Comparison of ENCODE assay signal across 8 cellular contexts in genomic region chr10:96395931-96396877, GRCh38. TPM values are rescaled to one million over a fixed set of nuclear protein-coding genes. Genes with fewer than 3 reads are reported as not detected.
DNase-seq lines count a peak whose midpoint lies in the region; ATAC-seq and TF ChIP-seq lines count a peak whose summit lies in the region.

No MANE protein-coding gene starts in this region.

- no peaks in the 10 kb centered on the region for H3K9me3 Mint-ChIP-seq in endothelial cell (ENCODE audit: unreplicated experiment)

- DNase-seq in NCI-H69 (lab: John Stamatoyannopoulos, UW) (peak; percentile 62), endothelial cell (ENCODE audit: low spot score) (peak; percentile 64), middle frontal gyrus (ENCODE audit: extremely low spot score, low spot score) (peak; percentile 68)
- peak; percentile 77 for DNase-seq in activated CD8-positive, alpha-beta memory T cell treated with anti-CD3 and anti-CD28 coated beads for 24 hours
- DNase-seq in stimulated activated CD8-positive, alpha-beta memory T cell treated with anti-CD3 and anti-CD28 coated beads, Interleukin-4, amount 100 ng/mL, for 4 hours (ENCODE audit: low read depth in 2 of 2, low spot score in 1 of 2), result peak; percentile 5 to 17

- peaks cover 18% of the 10 kb centered on the region for H3K4me1 Mint-ChIP-seq in endothelial cell (ENCODE audit: unreplicated experiment)

- peaks cover 0 to 16% (median 7%) of the 10 kb centered on the region in 10 experiments; a peak in 12 of 20 replicates for H3K4me1 ChIP-seq in BLaER1 treated with 17β-estradiol and CSF1 and Interleukin-3, amounts not matched to agents 10 nM and 100 nM

- H3K27ac ChIP-seq in BLaER1 treated with 17β-estradiol and CSF1 and Interleukin-3, amounts not matched to agents 10 nM and 100 nM, result no peak overlapping the region

- no peaks in the 10 kb centered on the region for H3K27me3 ChIP-seq in BLaER1 treated with 17β-estradiol and CSF1 and Interleukin-3, amounts not matched to agents 10 nM and 100 nM

- H3K27me3 Mint-ChIP-seq in endothelial cell (ENCODE audit: unreplicated experiment), result peaks cover 3% of the 10 kb centered on the region

- H3K4me3 Mint-ChIP-seq in endothelial cell (ENCODE audit: unreplicated experiment), result no peak overlapping the region

- H3K4me3 ChIP-seq in BLaER1 treated with 17β-estradiol and CSF1 and Interleukin-3, amounts not matched to agents 10 nM and 100 nM, result no peak overlapping the region

- H3K9ac ChIP-seq in BLaER1 treated with 17β-estradiol and CSF1 and Interleukin-3, amounts not matched to agents 10 nM and 100 nM, result peak overlapping the region in 1 of 11 experiments; percentile 21; a peak in 1 of 22 replicates

- H3K4me2 ChIP-seq in BLaER1 treated with 17β-estradiol and CSF1 and Interleukin-3, amounts not matched to agents 10 nM and 100 nM, result peak overlapping the region in 10 of 11 experiments; percentile 3 to 53 (median 31); a peak in 11 of 22 replicates

- no peaks in the 10 kb centered on the region for H3K9me3 ChIP-seq in BLaER1 treated with 17β-estradiol and CSF1 and Interleukin-3, amounts not matched to agents 10 nM and 100 nM (replicated peaks in 1 of 11)

- no peak overlapping the region for H3K27ac Mint-ChIP-seq in endothelial cell (ENCODE audit: unreplicated experiment)

- no peaks in the 10 kb centered on the region for H3K36me3 Mint-ChIP-seq in endothelial cell (ENCODE audit: low read depth, unreplicated experiment)

- H4K20me1 ChIP-seq in BLaER1 treated with 17β-estradiol and CSF1 and Interleukin-3, amounts not matched to agents 10 nM and 100 nM, result no peaks in the 10 kb centered on the region

- ATAC-seq in GM21367 (IDR thresholded peaks at IDR 0.05; ENCODE audit: unreplicated experiment), result peak; percentile 51
- no peak for ATAC-seq in GM18498 (IDR thresholded peaks at IDR 0.05; ENCODE audit: unreplicated experiment)

- H3K36me3 ChIP-seq in BLaER1 treated with 17β-estradiol and CSF1 and Interleukin-3, amounts not matched to agents 10 nM and 100 nM, result no peaks in the 10 kb centered on the region

- peak; percentile 80 for TF ChIP-seq CTCF in endothelial cell (IDR thresholded peaks at IDR 0.05; ENCODE audit: unreplicated experiment)

RNA-seq across cellular contexts. Expression of gene OPALIN, which starts 37.4 kb away (rescaled TPM):
- total RNA-seq in endothelial cell (ENCODE audit: unreplicated experiment), result not detected

Comparison
In these comparisons a context has a peak if more than half of its experiments do, and no peak if none do; other contexts are left out.
1. DNase-seq: peak in every context shown above with its lines; median percentile 77 in activated CD8-positive, alpha-beta memory T cell treated with anti-CD3 and anti-CD28 coated beads for 24 hours; 68 in middle frontal gyrus; 64 in endothelial cell; 62 in NCI-H69; 11 in stimulated activated CD8-positive, alpha-beta memory T cell treated with anti-CD3 and anti-CD28 coated beads, Interleukin-4, amount 100 ng/mL, for 4 hours.